22 cellular contexts compared by ENCODE assay signal in genomic region chr2:9390991-9391390, GRCh38.
"Had no signal": no experiment of that assay in that cellular context is flagged by ENCODE, and none has a peak within 500 bp of the region (broad histone marks: within the 10 kb centered on the region; RNA-seq: fewer than 3 reads in every experiment).

No MANE protein-coding gene starts in this region.

- H3K27me3 ChIP-seq: neural progenitor cell, stomach, suprapubic skin, tibial nerve had no signal

- H3K36me3 Mint-ChIP-seq: memory B cell; stimulated activated effector memory CD8-positive, alpha-beta T cell treated with anti-CD3 and anti-CD28 coated beads, Interleukin-12 subunit alpha, Interleukin-12 subunit beta, amount 100 ng/mL, for 72 hours; WTC11 had no signal

- H3K4me1 Mint-ChIP-seq: memory B cell; stimulated activated effector memory CD8-positive, alpha-beta T cell treated with anti-CD3 and anti-CD28 coated beads, Interleukin-12 subunit alpha, Interleukin-12 subunit beta, amount 100 ng/mL, for 72 hours had no signal

- H3K27me3 Mint-ChIP-seq: memory B cell had no signal

- H3K4me3 ChIP-seq: neural progenitor cell, psoas muscle, stomach, suprapubic skin, tibial nerve had no signal

- H3K9me3 Mint-ChIP-seq: activated naive CD4-positive, alpha-beta T cell treated with anti-CD3 and anti-CD28 coated beads for 36 hours; activated T-cell treated with anti-CD3 and anti-CD28 coated beads, Interleukin-2, amount 50 U/mL, for 4 hours; neural progenitor cell; stimulated activated effector memory CD8-positive, alpha-beta T cell treated with anti-CD3 and anti-CD28 coated beads, Interleukin-12 subunit alpha, Interleukin-12 subunit beta, amount 100 ng/mL, for 72 hours; T-helper 1 cell treated with Interleukin-12 subunit alpha and Interleukin-12 subunit beta and Interleukin-4 antibody, amounts not matched to agents 30 μg/mL and 1 μg/mL, for 36 hours; WTC11 had no signal

- DNase-seq: activated CD4-positive, alpha-beta T cell treated with anti-CD3 and anti-CD28 coated beads, Interleukin-2, amount 50 U/mL, for 48 hours; activated CD8-positive, alpha-beta memory T cell treated with anti-CD3 and anti-CD28 coated beads, Interleukin-2, amount 50 U/mL, for 48 hours; activated naive CD4-positive, alpha-beta T cell treated with anti-CD3 and anti-CD28 coated beads for 36 hours; activated T-cell treated with anti-CD3 and anti-CD28 coated beads, Interleukin-2, amount 50 U/mL, for 4 hours; amygdala; glutamatergic neuron; hippocampal formation; left ventricle myocardium superior; psoas muscle; right cardiac atrium; stimulated activated CD4-positive, alpha-beta T cell treated with anti-CD3 and anti-CD28 coated beads, Interleukin-2, amount 100 ng/mL, for 24 hours; stomach; T1000 had no signal

- H3K4me3 Mint-ChIP-seq: activated naive CD4-positive, alpha-beta T cell treated with anti-CD3 and anti-CD28 coated beads for 36 hours; activated T-cell treated with anti-CD3 and anti-CD28 coated beads, Interleukin-2, amount 50 U/mL, for 4 hours; memory B cell; neural progenitor cell; stimulated activated effector memory CD8-positive, alpha-beta T cell treated with anti-CD3 and anti-CD28 coated beads, Interleukin-12 subunit alpha, Interleukin-12 subunit beta, amount 100 ng/mL, for 72 hours; T-helper 1 cell treated with Interleukin-12 subunit alpha and Interleukin-12 subunit beta and Interleukin-4 antibody, amounts not matched to agents 30 μg/mL and 1 μg/mL, for 36 hours; WTC11 had no signal

- H3K9me3 ChIP-seq: psoas muscle, stomach, suprapubic skin, tibial nerve had no signal

- H3K36me3 ChIP-seq: neural progenitor cell had no signal

- H3K27ac ChIP-seq: neural progenitor cell, psoas muscle, stomach, suprapubic skin had no signal

- H3K27ac Mint-ChIP-seq: activated naive CD4-positive, alpha-beta T cell treated with anti-CD3 and anti-CD28 coated beads for 36 hours; memory B cell; neural progenitor cell; stimulated activated effector memory CD8-positive, alpha-beta T cell treated with anti-CD3 and anti-CD28 coated beads, Interleukin-12 subunit alpha, Interleukin-12 subunit beta, amount 100 ng/mL, for 72 hours; T-helper 1 cell treated with Interleukin-12 subunit alpha and Interleukin-12 subunit beta and Interleukin-4 antibody, amounts not matched to agents 30 μg/mL and 1 μg/mL, for 36 hours; WTC11 had no signal

- ATAC-seq: activated T-cell treated with anti-CD3 and anti-CD28 coated beads, Interleukin-2, amount 50 U/mL, for 4 hours; left ventricle myocardium superior; psoas muscle; right cardiac atrium; stimulated activated effector memory CD8-positive, alpha-beta T cell treated with anti-CD3 and anti-CD28 coated beads, Interleukin-12 subunit alpha, Interleukin-12 subunit beta, amount 100 ng/mL, for 72 hours; WTC11 had no signal

- FAIRE-seq: endometrium, frontal cortex had no signal
